ENCODE assay signal across 1 cellular context in the genomic region with DNA sequence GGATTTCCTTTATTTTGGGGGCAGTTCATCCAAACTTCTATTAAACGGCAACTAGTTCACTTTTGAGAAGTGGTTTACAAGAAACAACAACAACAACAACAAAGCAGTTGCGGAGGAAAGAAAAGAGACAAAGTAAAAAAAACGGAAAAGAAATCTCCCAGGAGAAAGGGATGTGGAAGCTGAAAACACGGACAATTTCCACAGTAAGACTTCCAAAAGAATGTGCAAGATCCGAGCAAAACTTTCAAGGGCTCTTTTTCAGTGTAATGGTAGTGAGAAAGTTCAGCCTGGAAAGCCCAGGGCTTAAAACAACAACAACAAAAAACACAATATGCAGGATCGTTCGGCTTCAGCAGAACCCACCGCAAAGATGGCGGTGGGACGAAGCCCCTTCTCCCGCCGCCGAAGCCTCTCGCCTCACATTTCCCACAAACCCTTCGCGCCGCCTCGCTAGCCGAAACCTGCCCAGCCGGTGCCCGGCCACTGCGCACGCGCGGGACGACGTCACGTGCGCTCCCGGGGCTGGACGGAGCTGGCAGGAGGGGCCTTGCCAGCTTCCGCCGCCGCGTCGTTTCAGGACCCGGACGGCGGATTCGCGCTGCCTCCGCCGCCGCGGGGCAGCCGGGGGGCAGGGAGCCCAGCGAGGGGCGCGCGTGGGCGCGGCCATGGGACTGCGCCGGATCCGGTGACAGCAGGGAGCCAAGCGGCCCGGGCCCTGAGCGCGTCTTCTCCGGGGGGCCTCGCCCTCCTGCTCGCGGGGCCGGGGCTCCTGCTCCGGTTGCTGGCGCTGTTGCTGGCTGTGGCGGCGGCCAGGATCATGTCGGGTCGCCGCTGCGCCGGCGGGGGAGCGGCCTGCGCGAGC.
TF ChIP-seq lines count a peak whose summit lies in the region.

A gene (plus strand): TSS at position 553 of the 862 bp plus-strand sequence. CDS start 265 bp downstream, at position 818.

TF ChIP-seq in H1, 55 proteins besides CTCF, POLR2A, EP300 and RAD21:
- TF ChIP-seq CBX5 (IDR thresholded peaks at IDR 0.05; ENCODE audit: low read depth, low read length) (no peak), CTBP2 (IDR thresholded peaks at IDR 0.05; ENCODE audit: borderline replicate concordance, insufficient read depth, insufficient read length, low read length) (no peak), HDAC2 (IDR thresholded peaks at IDR 0.05; ENCODE audit: borderline replicate concordance in 1 of 2, low read depth in 2 of 2, low read length in 2 of 2) (0 out of 4 replicates have a peak, but pooled peaks have one; percentile 16 to 32), ZNF274 (IDR thresholded peaks at IDR 0.05; ENCODE audit: borderline replicate concordance, extremely low read depth, low read length) (no peak), TCF12 (IDR thresholded peaks at IDR 0.05; ENCODE audit: low read depth, low read length) (0 out of 2 replicates have a peak, but pooled peaks have one; percentile 11), PHF8 (conservative IDR thresholded peaks at IDR 0.05; ENCODE audit: low read depth, low read length) (peak; percentile 80), ASH2L (IDR thresholded peaks at IDR 0.05; ENCODE audit: low read length) (peak; percentile 94), EGR1 (IDR thresholded peaks at IDR 0.05; ENCODE audit: borderline replicate concordance, low read depth, low read length) (peak; percentile 83), SP4 (IDR thresholded peaks at IDR 0.05; ENCODE audit: low read length) (no peak), SIN3A (conservative IDR thresholded peaks at IDR 0.05 in 1 of 2, IDR thresholded peaks at IDR 0.05 in 1 of 2; ENCODE audit: low read depth in 1 of 2, low read length in 2 of 2) (peak in 1 of 2 experiments; percentile 19; a peak in 1 of 4 replicates), SUZ12 (IDR thresholded peaks at IDR 0.05; ENCODE audit: low read length) (no peak), TEAD4 (IDR thresholded peaks at IDR 0.05; ENCODE audit: low read depth, low read length) (0 out of 2 replicates have a peak, but pooled peaks have one; percentile 25), SP1 (IDR thresholded peaks at IDR 0.05; ENCODE audit: low read depth, low read length) (0 out of 2 replicates have a peak, but pooled peaks have one; percentile 43), TBP (IDR thresholded peaks at IDR 0.05; ENCODE audit: low read depth, low read length) (peak; percentile 90), NRF1 (IDR thresholded peaks at IDR 0.05; ENCODE audit: low read depth, low read length) (peak; percentile 93), RBBP5 (IDR thresholded peaks at IDR 0.05; ENCODE audit: borderline replicate concordance, low read depth, low read length) (peak; percentile 90; the same call in 1 of the 2 replicates), GTF2F1 (IDR thresholded peaks at IDR 0.05; ENCODE audit: borderline replicate concordance, low read depth, low read length) (peak; percentile 73; the same call in 1 of the 2 replicates), BRCA1 (IDR thresholded peaks at IDR 0.05; ENCODE audit: low read depth, low read length) (no peak), SIRT6 (IDR thresholded peaks at IDR 0.05; ENCODE audit: low read length) (no peak), RXRA (IDR thresholded peaks at IDR 0.05; ENCODE audit: insufficient read depth, low read depth, low read length) (no peak), EZH2 (IDR thresholded peaks at IDR 0.05; ENCODE audit: low read depth, low read length, severe bottlenecking) (no peak), JUN (IDR thresholded peaks at IDR 0.05; ENCODE audit: low read depth, low read length) (no peak), TAF7 (optimal IDR thresholded peaks at IDR 0.05; ENCODE audit: borderline replicate concordance, low read depth, low read length) (peak; percentile 81), POLR2AphosphoS5 (IDR thresholded peaks at IDR 0.05; ENCODE audit: low read depth, low read length) (peak; percentile 86), NANOG (IDR thresholded peaks at IDR 0.05; ENCODE audit: insufficient read depth, low read depth, low read length, poor library complexity, severe bottlenecking) (no peak), KDM4A (IDR thresholded peaks at IDR 0.05; ENCODE audit: low read depth, low read length, severe bottlenecking) (peak; percentile 83), CREB1 (IDR thresholded peaks at IDR 0.05) (peak; percentile 65), BACH1 (IDR thresholded peaks at IDR 0.05; ENCODE audit: low read length) (peak; percentile 44; the same call in 1 of the 2 replicates), CEBPB (IDR thresholded peaks at IDR 0.05; ENCODE audit: low read depth, low read length) (no peak), YY1 (IDR thresholded peaks at IDR 0.05; ENCODE audit: low read depth, low read length) (peak; percentile 95), TAF1 (IDR thresholded peaks at IDR 0.05; ENCODE audit: low read depth, low read length) (peak; percentile 91)
- TF ChIP-seq, protein P1, sequence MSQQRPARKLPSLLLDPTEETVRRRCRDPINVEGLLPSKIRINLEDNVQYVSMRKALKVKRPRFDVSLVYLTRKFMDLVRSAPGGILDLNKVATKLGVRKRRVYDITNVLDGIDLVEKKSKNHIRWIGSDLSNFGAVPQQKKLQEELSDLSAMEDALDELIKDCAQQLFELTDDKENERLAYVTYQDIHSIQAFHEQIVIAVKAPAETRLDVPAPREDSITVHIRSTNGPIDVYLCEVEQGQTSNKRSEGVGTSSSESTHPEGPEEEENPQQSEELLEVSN (IDR thresholded peaks at IDR 0.05): peak; percentile 96
- TF ChIP-seq, protein P2, sequence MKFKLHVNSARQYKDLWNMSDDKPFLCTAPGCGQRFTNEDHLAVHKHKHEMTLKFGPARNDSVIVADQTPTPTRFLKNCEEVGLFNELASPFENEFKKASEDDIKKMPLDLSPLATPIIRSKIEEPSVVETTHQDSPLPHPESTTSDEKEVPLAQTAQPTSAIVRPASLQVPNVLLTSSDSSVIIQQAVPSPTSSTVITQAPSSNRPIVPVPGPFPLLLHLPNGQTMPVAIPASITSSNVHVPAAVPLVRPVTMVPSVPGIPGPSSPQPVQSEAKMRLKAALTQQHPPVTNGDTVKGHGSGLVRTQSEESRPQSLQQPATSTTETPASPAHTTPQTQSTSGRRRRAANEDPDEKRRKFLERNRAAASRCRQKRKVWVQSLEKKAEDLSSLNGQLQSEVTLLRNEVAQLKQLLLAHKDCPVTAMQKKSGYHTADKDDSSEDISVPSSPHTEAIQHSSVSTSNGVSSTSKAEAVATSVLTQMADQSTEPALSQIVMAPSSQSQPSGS (IDR thresholded peaks at IDR 0.05; ENCODE audit: low read length): no peak
- TF ChIP-seq, protein P3, sequence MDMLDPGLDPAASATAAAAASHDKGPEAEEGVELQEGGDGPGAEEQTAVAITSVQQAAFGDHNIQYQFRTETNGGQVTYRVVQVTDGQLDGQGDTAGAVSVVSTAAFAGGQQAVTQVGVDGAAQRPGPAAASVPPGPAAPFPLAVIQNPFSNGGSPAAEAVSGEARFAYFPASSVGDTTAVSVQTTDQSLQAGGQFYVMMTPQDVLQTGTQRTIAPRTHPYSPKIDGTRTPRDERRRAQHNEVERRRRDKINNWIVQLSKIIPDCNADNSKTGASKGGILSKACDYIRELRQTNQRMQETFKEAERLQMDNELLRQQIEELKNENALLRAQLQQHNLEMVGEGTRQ (IDR thresholded peaks at IDR 0.05; ENCODE audit: low read length): peak; percentile 93
- TF ChIP-seq, protein P4, sequence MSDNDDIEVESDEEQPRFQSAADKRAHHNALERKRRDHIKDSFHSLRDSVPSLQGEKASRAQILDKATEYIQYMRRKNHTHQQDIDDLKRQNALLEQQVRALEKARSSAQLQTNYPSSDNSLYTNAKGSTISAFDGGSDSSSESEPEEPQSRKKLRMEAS (IDR thresholded peaks at IDR 0.05): peak; percentile 89
- TF ChIP-seq, protein P5, sequence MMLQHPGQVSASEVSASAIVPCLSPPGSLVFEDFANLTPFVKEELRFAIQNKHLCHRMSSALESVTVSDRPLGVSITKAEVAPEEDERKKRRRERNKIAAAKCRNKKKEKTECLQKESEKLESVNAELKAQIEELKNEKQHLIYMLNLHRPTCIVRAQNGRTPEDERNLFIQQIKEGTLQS (IDR thresholded peaks at IDR 0.05; ENCODE audit: insufficient read depth, low read depth, low read length): peak; percentile 92
TF ChIP-seq in H1: peak in this region for 23.
